1 cellular context compared by ENCODE assay signal in the genomic region with DNA sequence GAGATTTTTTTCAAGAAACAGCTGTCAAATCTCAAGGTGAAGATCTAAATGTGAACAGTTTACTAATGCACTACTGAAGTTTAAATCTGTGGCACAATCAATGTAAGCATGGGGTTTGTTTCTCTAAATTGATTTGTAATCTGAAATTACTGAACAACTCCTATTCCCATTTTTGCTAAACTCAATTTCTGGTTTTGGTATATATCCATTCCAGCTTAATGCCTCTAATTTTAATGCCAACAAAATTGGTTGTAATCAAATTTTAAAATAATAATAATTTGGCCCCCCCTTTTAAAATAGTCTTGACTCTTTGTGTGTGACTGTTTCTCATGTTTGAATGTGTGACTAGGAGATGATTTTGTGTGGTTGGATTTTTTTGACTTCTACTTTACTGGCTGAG.
TF ChIP-seq lines count a peak whose summit lies in the region.

No MANE protein-coding gene starts in this region.

TF ChIP-seq in WTC11, 78 proteins besides CTCF, POLR2A, EP300 and RAD21 (continued from another document):
- TF ChIP-seq, protein P1, sequence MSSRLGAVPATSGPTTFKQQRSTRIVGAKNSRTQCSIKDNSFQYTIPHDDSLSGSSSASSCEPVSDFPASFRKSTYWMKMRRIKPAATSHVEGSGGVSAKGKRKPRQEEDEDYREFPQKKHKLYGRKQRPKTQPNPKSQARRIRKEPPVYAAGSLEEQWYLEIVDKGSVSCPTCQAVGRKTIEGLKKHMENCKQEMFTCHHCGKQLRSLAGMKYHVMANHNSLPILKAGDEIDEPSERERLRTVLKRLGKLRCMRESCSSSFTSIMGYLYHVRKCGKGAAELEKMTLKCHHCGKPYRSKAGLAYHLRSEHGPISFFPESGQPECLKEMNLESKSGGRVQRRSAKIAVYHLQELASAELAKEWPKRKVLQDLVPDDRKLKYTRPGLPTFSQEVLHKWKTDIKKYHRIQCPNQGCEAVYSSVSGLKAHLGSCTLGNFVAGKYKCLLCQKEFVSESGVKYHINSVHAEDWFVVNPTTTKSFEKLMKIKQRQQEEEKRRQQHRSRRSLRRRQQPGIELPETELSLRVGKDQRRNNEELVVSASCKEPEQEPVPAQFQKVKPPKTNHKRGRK (CRISPR knock-in tag; IDR thresholded peaks at IDR 0.05; ENCODE audit: borderline replicate concordance) = no peak
- no peak for TF ChIP-seq RELA (CRISPR knock-in tag; IDR thresholded peaks at IDR 0.05; ENCODE audit: borderline replicate concordance)
- TF ChIP-seq ZNF425 (CRISPR knock-in tag; conservative IDR thresholded peaks at IDR 0.05) = no peak
- no peak for TF ChIP-seq NR1H2 (CRISPR knock-in tag; IDR thresholded peaks at IDR 0.05)
- no peak for TF ChIP-seq ZNF416 (CRISPR knock-in tag; IDR thresholded peaks at IDR 0.05)
